ENCODE assay signal across 27 cellular contexts in genomic region chr3:163644172-163644571, GRCh38.
"Had no signal": no experiment of that assay in that cellular context is flagged by ENCODE, and none has a peak within 500 bp of the region (broad histone marks: within the 10 kb centered on the region; RNA-seq: fewer than 3 reads in every experiment).

No MANE protein-coding gene starts in this region.

- H3K27ac Mint-ChIP-seq: dendritic cell treated with granulocyte-macrophage colony-stimulating factor and Interleukin-4, amounts not matched to agents 40 ng/mL and 50 ng/mL, for 4 days; effector memory CD8-positive, alpha-beta T cell; endodermal cell; mesothelial cell of epicardium; naive B cell; naive thymus-derived CD8-positive, alpha-beta T cell had no signal

- FAIRE-seq: endometrium had no signal

- H3K27me3 Mint-ChIP-seq: dendritic cell treated with granulocyte-macrophage colony-stimulating factor and Interleukin-4, amounts not matched to agents 40 ng/mL and 50 ng/mL, for 4 days; effector memory CD8-positive, alpha-beta T cell; naive B cell; naive thymus-derived CD8-positive, alpha-beta T cell had no signal

- H3K4me1 Mint-ChIP-seq: endodermal cell; mesothelial cell of epicardium; naive B cell; naive thymus-derived CD8-positive, alpha-beta T cell had no signal

- H3K4me3 Mint-ChIP-seq: dendritic cell treated with granulocyte-macrophage colony-stimulating factor and Interleukin-4, amounts not matched to agents 40 ng/mL and 50 ng/mL, for 4 days; effector memory CD8-positive, alpha-beta T cell; endodermal cell; mesothelial cell of epicardium; naive B cell; naive thymus-derived CD8-positive, alpha-beta T cell had no signal

- H3K9me3 ChIP-seq: colonic mucosa, esophagus squamous epithelium, gastrocnemius medialis had no signal

- H3K36me3 ChIP-seq: colonic mucosa, esophagus squamous epithelium, gastrocnemius medialis, heart right ventricle, left lung, lower lobe of right lung had no signal

- ATAC-seq: effector memory CD8-positive, alpha-beta T cell; esophagus mucosa; gastrocnemius medialis; heart right ventricle; left cardiac atrium; left lung; left ventricle myocardium superior; lower lobe of right lung; mucosa of descending colon; naive thymus-derived CD8-positive, alpha-beta T cell had no signal

- H3K27ac ChIP-seq: colonic mucosa, epithelial cell of prostate, esophagus squamous epithelium, gastrocnemius medialis, heart right ventricle, left lung, lower lobe of right lung had no signal

- H3K4me1 ChIP-seq: colonic mucosa, esophagus squamous epithelium, gastrocnemius medialis, heart right ventricle, left lung, lower lobe of right lung had no signal

- H3K4me3 ChIP-seq: colonic mucosa, esophagus squamous epithelium, gastrocnemius medialis, heart right ventricle, left lung, lower lobe of right lung, mucosa of descending colon had no signal

- H3K27me3 ChIP-seq: colonic mucosa, esophagus squamous epithelium, gastrocnemius medialis, heart right ventricle, left lung had no signal

- DNase-seq: colonic mucosa; cortex of kidney; effector CD8-positive, alpha-beta T cell; effector memory CD8-positive, alpha-beta T cell; endodermal cell; erythroblast; esophagus squamous epithelium; foreskin fibroblast; foreskin melanocyte; gastrocnemius medialis; glutamatergic neuron; head of caudate nucleus; heart right ventricle; hippocampal formation; left cardiac atrium; left lung; left ventricle myocardium superior; lower lobe of right lung; mesenchymal stem cell; mucosa of descending colon; naive B cell; naive thymus-derived CD8-positive, alpha-beta T cell had no signal

- H3K36me3 Mint-ChIP-seq: mesothelial cell of epicardium; naive B cell; naive thymus-derived CD8-positive, alpha-beta T cell had no signal
